In the genomic region with DNA sequence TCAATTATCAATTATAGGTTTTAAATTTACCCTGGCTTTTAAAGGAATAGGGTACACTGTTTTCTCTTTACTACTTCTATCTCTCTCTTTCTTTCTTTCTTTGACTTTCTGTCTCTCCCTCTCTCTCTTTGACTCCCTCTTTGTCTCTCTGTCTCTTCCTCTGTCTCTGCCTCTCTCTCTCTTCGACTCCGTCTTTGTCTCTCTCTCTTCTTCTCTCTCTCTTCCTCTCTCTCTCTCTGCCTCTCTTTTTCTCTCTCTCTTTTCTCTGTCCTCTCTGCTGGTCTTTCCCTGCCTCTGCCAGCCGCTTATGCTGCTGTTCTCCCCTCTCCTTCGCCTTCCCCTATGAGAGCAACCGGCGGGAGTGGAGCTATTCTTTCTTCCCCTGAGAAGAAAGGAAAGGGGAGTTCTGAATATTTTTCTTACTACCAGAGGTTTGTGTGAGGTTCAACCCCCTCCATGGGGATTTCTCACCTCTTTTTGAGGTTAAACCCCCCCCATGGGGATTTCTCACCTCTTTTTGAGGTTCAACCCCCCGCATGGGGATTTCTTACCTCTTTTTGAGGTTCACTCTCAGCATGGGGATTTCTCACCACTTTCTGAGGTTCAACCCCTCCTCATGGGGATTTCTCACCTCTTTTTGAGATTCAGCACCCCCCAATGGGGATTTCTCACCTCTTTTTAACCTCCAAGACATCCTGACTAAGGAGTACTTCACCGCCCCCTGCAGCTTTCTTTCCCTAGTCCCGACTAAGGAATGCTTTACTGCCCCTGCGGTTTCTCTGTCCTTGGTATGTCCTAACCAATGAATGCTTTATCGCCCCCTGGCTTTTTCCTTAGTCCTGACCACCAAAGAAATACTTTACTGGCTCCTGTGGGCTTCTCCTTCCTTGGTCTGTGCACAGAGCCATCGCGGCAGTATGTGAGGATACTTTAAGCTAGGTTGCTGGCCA, we compare ENCODE assay signal across 9 cellular contexts. TPM values are rescaled to one million over a fixed set of nuclear protein-coding genes. Genes with fewer than 3 reads are reported as not detected.
A peak's percentile ranks its signal among the peaks of the same experiment; 100 is the strongest.
DNase-seq lines count a peak whose midpoint lies in the region; ATAC-seq and TF ChIP-seq lines count a peak whose summit lies in the region.
"Had no signal": no experiment of that assay in that cellular context is flagged by ENCODE, and none has a peak within 500 bp of the region (broad histone marks: within the 10 kb centered on the region; RNA-seq: fewer than 3 reads in every experiment).

No MANE protein-coding gene starts in this region.

- no peak for TF ChIP-seq EP300 in stomach (IDR thresholded peaks at IDR 0.05)

- peaks cover 15% of the 10 kb centered on the region for H3K36me3 Mint-ChIP-seq in activated CD8-positive, alpha-beta memory T cell treated with anti-CD3 and anti-CD28 coated beads, Interleukin-2, amount 10 ng/mL, durations not matched to agents 7 days and 5 days

- no peaks in the 10 kb centered on the region for H3K27me3 Mint-ChIP-seq in activated CD8-positive, alpha-beta memory T cell treated with anti-CD3 and anti-CD28 coated beads, Interleukin-2, amount 10 ng/mL, durations not matched to agents 7 days and 5 days

- ATAC-seq in activated CD8-positive, alpha-beta memory T cell treated with anti-CD3 and anti-CD28 coated beads, Interleukin-2, amount 10 ng/mL, durations not matched to agents 7 days and 5 days = no peak
- peak; percentile 61 to 77 for ATAC-seq in activated CD4-positive, CD25-positive, alpha-beta regulatory T cell treated with anti-CD3 and anti-CD28 coated beads, Interleukin-2, amount 50 U/mL, for 24 hours
- ATAC-seq in GM19397 (IDR thresholded peaks at IDR 0.05; ENCODE audit: unreplicated experiment) = no peak

- TF ChIP-seq CTCF in fibroblast of lung (conservative IDR thresholded peaks at IDR 0.05 in 1 of 2, IDR thresholded peaks at IDR 0.05 in 1 of 2; ENCODE audit: low read depth in 1 of 2, low read length in 2 of 2) (peak; percentile 17 to 24), stomach (IDR thresholded peaks at IDR 0.05) (no peak)

- H3K9ac ChIP-seq in fibroblast of lung (ENCODE audit: insufficient read depth, low read length) = no peak overlapping the region
- H3K9ac ChIP-seq: BLaER1 treated with 17β-estradiol and CSF1 and Interleukin-3, amounts not matched to agents 10 nM and 100 nM had no signal

- no peak overlapping the region for H3K4me3 ChIP-seq in fibroblast of lung (replicated peaks in 1 of 4; ENCODE audit: control extremely low read depth in 1 of 4, insufficient read depth in 1 of 4, low read depth in 3 of 4, low read length in 4 of 4)
- no peak overlapping the region for H3K4me3 ChIP-seq in stomach
- H3K4me3 ChIP-seq: BLaER1 treated with 17β-estradiol and CSF1 and Interleukin-3, amounts not matched to agents 10 nM and 100 nM had no signal

- DNase-seq in activated CD8-positive, alpha-beta memory T cell treated with anti-CD3 and anti-CD28 coated beads for 24 hours = peak; percentile 68
- no peak for DNase-seq in activated CD8-positive, alpha-beta memory T cell treated with anti-CD3 and anti-CD28 coated beads, Interleukin-2, amount 10 ng/mL, durations not matched to agents 7 days and 5 days
- DNase-seq in fibroblast of lung (ENCODE audit: low read depth in 2 of 2) = peak; percentile 23 to 33
- peak; percentile 38 for DNase-seq in stimulated activated naive CD4-positive, alpha-beta T cell treated with Interleukin-2 at 50 U/mL for 16 hours (lab: John Stamatoyannopoulos, UW)
- DNase-seq in midbrain (lab: John Stamatoyannopoulos, UW) = no peak
- DNase-seq in stomach = no peak

- intact Hi-C loops in stomach (cut with DNase I; ENCODE audit: low total_unique reads) = no loop called here

- H3K36me3 ChIP-seq in fibroblast of lung (ENCODE audit: control insufficient read depth, insufficient read depth, low read length) (no peaks in the 10 kb centered on the region), stomach (no peaks in the 10 kb centered on the region)
- H3K36me3 ChIP-seq: BLaER1 treated with 17β-estradiol and CSF1 and Interleukin-3, amounts not matched to agents 10 nM and 100 nM had no signal

- H3K27me3 ChIP-seq in fibroblast of lung (ENCODE audit: control insufficient read depth, insufficient read depth, low read length) (no peaks in the 10 kb centered on the region), stomach (peaks cover 0 to 8% (median 0%) of the 10 kb centered on the region in 3 donors)
- H3K27me3 ChIP-seq: BLaER1 treated with 17β-estradiol and CSF1 and Interleukin-3, amounts not matched to agents 10 nM and 100 nM had no signal

- H2AFZ ChIP-seq in fibroblast of lung (ENCODE audit: low read length) = no peak overlapping the region

- no peaks in the 10 kb centered on the region for H4K20me1 ChIP-seq in fibroblast of lung (ENCODE audit: control insufficient read depth, extremely low read depth, insufficient read depth, low read length)
- H4K20me1 ChIP-seq: BLaER1 treated with 17β-estradiol and CSF1 and Interleukin-3, amounts not matched to agents 10 nM and 100 nM had no signal

- TF ChIP-seq POLR2A in stomach (IDR thresholded peaks at IDR 0.05) = no peak

- no peak overlapping the region for H3K4me3 Mint-ChIP-seq in activated CD8-positive, alpha-beta memory T cell treated with anti-CD3 and anti-CD28 coated beads, Interleukin-2, amount 10 ng/mL, durations not matched to agents 7 days and 5 days

- peaks cover 14% of the 10 kb centered on the region for H3K4me1 Mint-ChIP-seq in activated CD8-positive, alpha-beta memory T cell treated with anti-CD3 and anti-CD28 coated beads, Interleukin-2, amount 10 ng/mL, durations not matched to agents 7 days and 5 days

- H3K27ac ChIP-seq in fibroblast of lung (ENCODE audit: insufficient read depth, low read length) = no peak overlapping the region
- no peak overlapping the region for H3K27ac ChIP-seq in stomach
- H3K27ac ChIP-seq: BLaER1 treated with 17β-estradiol and CSF1 and Interleukin-3, amounts not matched to agents 10 nM and 100 nM had no signal

- H3K4me1 ChIP-seq in fibroblast of lung (ENCODE audit: control insufficient read depth, extremely low read depth, insufficient read depth, low read length) (no peaks in the 10 kb centered on the region), stomach (no peaks in the 10 kb centered on the region)
- H3K4me1 ChIP-seq: BLaER1 treated with 17β-estradiol and CSF1 and Interleukin-3, amounts not matched to agents 10 nM and 100 nM had no signal

- H3K27ac Mint-ChIP-seq in activated CD8-positive, alpha-beta memory T cell treated with anti-CD3 and anti-CD28 coated beads, Interleukin-2, amount 10 ng/mL, durations not matched to agents 7 days and 5 days = no peak overlapping the region

- 81 to 87% (median 84%) methylated on average over 13 of the region's 13 CpGs for whole genome bisulfite sequencing in stomach, 5 donors

- H3K4me2 ChIP-seq in fibroblast of lung (ENCODE audit: extremely low read depth, insufficient read depth, low read length) = no peak overlapping the region
- H3K4me2 ChIP-seq: BLaER1 treated with 17β-estradiol and CSF1 and Interleukin-3, amounts not matched to agents 10 nM and 100 nM had no signal

- no peaks in the 10 kb centered on the region for H3K79me2 ChIP-seq in fibroblast of lung (ENCODE audit: control insufficient read depth, insufficient read depth, low read length)

- H3K9me3 ChIP-seq in fibroblast of lung (ENCODE audit: control insufficient read depth, insufficient read depth, low read depth, low read length) = no peaks in the 10 kb centered on the region
- no peaks in the 10 kb centered on the region for H3K9me3 ChIP-seq in stomach

- CTCF ChIA-PET in activated CD8-positive, alpha-beta memory T cell treated with anti-CD3 and anti-CD28 coated beads, Interleukin-2, amount 10 ng/mL, durations not matched to agents 7 days and 5 days (lab: Charles Lee) = interaction anchor here (0.6 kb wide), 1 partner anchor 28 kb away, joined by 3 read pairs; no protein-coding TSS in a partner anchor

- peaks cover 2% of the 10 kb centered on the region for H3K9me3 Mint-ChIP-seq in activated CD8-positive, alpha-beta memory T cell treated with anti-CD3 and anti-CD28 coated beads, Interleukin-2, amount 10 ng/mL, durations not matched to agents 7 days and 5 days (ENCODE audit: low read depth)

RNA-seq across cellular contexts. Expression of a gene that starts 27.4 kb away (rescaled TPM):
- total RNA-seq in activated CD8-positive, alpha-beta memory T cell treated with anti-CD3 and anti-CD28 coated beads, Interleukin-2, amount 10 ng/mL, durations not matched to agents 7 days and 5 days = 10 to 100 TPM; 70.7 to 80.5 TPM
- total RNA-seq in fibroblast of lung = 19.0 and 30.6 TPM in 2 replicates
- 11.7 and 13.6 TPM in 2 replicates for polyA plus RNA-seq in fibroblast of lung
- polyA plus RNA-seq in fibroblast of lung (2012) = 7.3 and 7.4 TPM in 2 replicates
- polyA minus RNA-seq in fibroblast of lung (ENCODE audit: low replicate concordance) = 1.4 and 4.5 TPM in 2 replicates
- 10 to 100 TPM in 4 of 5 donors, 1 to 10 TPM in 1; 9.9 to 50.7 (median 18.5) TPM for total RNA-seq in stomach
- 1 to 10 TPM; 2.1 to 2.3 (median 2.2) TPM for polyA plus RNA-seq in stomach

Comparison
In these comparisons a context has a peak if more than half of its experiments do, and no peak if none do; other contexts are left out.
1. DNase-seq: peak in activated CD8-positive, alpha-beta memory T cell treated with anti-CD3 and anti-CD28 coated beads for 24 hours (single experiment), fibroblast of lung (2 of 2) and stimulated activated naive CD4-positive, alpha-beta T cell treated with Interleukin-2 at 50 U/mL for 16 hours (single experiment); none in activated CD8-positive, alpha-beta memory T cell treated with anti-CD3 and anti-CD28 coated beads, Interleukin-2, amount 10 ng/mL, durations not matched to agents 7 days and 5 days (single experiment), midbrain (single experiment) and stomach (single experiment).
2. ATAC-seq: peak in activated CD4-positive, CD25-positive, alpha-beta regulatory T cell treated with anti-CD3 and anti-CD28 coated beads, Interleukin-2, amount 50 U/mL, for 24 hours (2 of 2); none in activated CD8-positive, alpha-beta memory T cell treated with anti-CD3 and anti-CD28 coated beads, Interleukin-2, amount 10 ng/mL, durations not matched to agents 7 days and 5 days (single experiment) and GM19397 (single experiment).
3. CTCF ChIP-seq: peak in fibroblast of lung (2 of 2); none in stomach (0 of 7).